ENCODE assay signal across 2 cellular contexts in the genomic region with DNA sequence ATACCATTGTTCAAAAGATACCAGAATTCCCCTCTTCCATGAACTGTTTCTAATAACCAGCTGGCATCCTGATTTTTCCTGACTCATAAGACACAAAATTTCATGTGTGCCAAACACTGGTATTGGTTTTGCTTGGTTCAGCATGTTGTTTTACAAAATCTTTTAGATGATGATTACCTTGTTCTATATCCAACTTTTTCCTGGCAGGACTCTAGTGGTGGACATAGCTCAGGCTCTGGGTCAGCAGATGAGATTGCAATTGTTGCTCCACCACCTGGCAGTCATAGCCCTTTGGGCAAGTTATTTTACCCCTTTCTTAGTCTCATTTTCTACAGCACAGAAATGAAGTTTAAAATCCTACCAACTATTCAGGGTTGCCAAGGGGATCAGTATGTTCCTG.
TF ChIP-seq lines count a peak whose summit lies in the region.

No MANE protein-coding gene starts in this region.

TF ChIP-seq in liver, 16 proteins besides CTCF, POLR2A, EP300 and RAD21:
- TF ChIP-seq, protein P1, sequence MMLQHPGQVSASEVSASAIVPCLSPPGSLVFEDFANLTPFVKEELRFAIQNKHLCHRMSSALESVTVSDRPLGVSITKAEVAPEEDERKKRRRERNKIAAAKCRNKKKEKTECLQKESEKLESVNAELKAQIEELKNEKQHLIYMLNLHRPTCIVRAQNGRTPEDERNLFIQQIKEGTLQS (IDR thresholded peaks at IDR 0.05) = no peak
- TF ChIP-seq TAF1 (conservative IDR thresholded peaks at IDR 0.05) = no peak
- TF ChIP-seq, protein P2, sequence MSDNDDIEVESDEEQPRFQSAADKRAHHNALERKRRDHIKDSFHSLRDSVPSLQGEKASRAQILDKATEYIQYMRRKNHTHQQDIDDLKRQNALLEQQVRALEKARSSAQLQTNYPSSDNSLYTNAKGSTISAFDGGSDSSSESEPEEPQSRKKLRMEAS (IDR thresholded peaks at IDR 0.05) = peak; percentile 63
- TF ChIP-seq HNF4G (IDR thresholded peaks at IDR 0.05) = no peak
- peak in 1 of 2 donors; percentile 64 for TF ChIP-seq JUND (IDR thresholded peaks at IDR 0.05)
- TF ChIP-seq HNF4A (conservative IDR thresholded peaks at IDR 0.05) = peak; percentile 51 to 70
- TF ChIP-seq, protein P3, sequence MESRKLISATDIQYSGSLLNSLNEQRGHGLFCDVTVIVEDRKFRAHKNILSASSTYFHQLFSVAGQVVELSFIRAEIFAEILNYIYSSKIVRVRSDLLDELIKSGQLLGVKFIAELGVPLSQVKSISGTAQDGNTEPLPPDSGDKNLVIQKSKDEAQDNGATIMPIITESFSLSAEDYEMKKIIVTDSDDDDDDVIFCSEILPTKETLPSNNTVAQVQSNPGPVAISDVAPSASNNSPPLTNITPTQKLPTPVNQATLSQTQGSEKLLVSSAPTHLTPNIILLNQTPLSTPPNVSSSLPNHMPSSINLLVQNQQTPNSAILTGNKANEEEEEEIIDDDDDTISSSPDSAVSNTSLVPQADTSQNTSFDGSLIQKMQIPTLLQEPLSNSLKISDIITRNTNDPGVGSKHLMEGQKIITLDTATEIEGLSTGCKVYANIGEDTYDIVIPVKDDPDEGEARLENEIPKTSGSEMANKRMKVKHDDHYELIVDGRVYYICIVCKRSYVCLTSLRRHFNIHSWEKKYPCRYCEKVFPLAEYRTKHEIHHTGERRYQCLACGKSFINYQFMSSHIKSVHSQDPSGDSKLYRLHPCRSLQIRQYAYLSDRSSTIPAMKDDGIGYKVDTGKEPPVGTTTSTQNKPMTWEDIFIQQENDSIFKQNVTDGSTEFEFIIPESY (IDR thresholded peaks at IDR 0.05) = peak; percentile 52
- TF ChIP-seq FOXA1 (IDR thresholded peaks at IDR 0.05) = peak; percentile 15
- peak; percentile 62 for TF ChIP-seq SP1 (IDR thresholded peaks at IDR 0.05)
- no peak for TF ChIP-seq GABPA (IDR thresholded peaks at IDR 0.05 in 1 of 2, conservative IDR thresholded peaks at IDR 0.05 in 1 of 2)
- peak; percentile 60 for TF ChIP-seq FOXA2 (IDR thresholded peaks at IDR 0.05)
- TF ChIP-seq EGR1 (IDR thresholded peaks at IDR 0.05; ENCODE audit: low read depth in 2 of 2) = no peak
- TF ChIP-seq YY1 (IDR thresholded peaks at IDR 0.05) = peak; percentile 69
- TF ChIP-seq, protein P4, sequence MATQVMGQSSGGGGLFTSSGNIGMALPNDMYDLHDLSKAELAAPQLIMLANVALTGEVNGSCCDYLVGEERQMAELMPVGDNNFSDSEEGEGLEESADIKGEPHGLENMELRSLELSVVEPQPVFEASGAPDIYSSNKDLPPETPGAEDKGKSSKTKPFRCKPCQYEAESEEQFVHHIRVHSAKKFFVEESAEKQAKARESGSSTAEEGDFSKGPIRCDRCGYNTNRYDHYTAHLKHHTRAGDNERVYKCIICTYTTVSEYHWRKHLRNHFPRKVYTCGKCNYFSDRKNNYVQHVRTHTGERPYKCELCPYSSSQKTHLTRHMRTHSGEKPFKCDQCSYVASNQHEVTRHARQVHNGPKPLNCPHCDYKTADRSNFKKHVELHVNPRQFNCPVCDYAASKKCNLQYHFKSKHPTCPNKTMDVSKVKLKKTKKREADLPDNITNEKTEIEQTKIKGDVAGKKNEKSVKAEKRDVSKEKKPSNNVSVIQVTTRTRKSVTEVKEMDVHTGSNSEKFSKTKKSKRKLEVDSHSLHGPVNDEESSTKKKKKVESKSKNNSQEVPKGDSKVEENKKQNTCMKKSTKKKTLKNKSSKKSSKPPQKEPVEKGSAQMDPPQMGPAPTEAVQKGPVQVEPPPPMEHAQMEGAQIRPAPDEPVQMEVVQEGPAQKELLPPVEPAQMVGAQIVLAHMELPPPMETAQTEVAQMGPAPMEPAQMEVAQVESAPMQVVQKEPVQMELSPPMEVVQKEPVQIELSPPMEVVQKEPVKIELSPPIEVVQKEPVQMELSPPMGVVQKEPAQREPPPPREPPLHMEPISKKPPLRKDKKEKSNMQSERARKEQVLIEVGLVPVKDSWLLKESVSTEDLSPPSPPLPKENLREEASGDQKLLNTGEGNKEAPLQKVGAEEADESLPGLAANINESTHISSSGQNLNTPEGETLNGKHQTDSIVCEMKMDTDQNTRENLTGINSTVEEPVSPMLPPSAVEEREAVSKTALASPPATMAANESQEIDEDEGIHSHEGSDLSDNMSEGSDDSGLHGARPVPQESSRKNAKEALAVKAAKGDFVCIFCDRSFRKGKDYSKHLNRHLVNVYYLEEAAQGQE (IDR thresholded peaks at IDR 0.05) = peak; percentile 19
- TF ChIP-seq RXRA (IDR thresholded peaks at IDR 0.05) = peak; percentile 40 to 76
- TF ChIP-seq NR2F2 (IDR thresholded peaks at IDR 0.05) = no peak

TF ChIP-seq in HepG2, 621 proteins besides CTCF, POLR2A, EP300 and RAD21:
- TF ChIP-seq U2AF1 (optimal IDR thresholded peaks at IDR 0.05; ENCODE audit: low read depth, low read length) = no peak
- no peak for TF ChIP-seq SIN3B (IDR thresholded peaks at IDR 0.05; ENCODE audit: low read length)
